24 cellular contexts compared by ENCODE assay signal in the genomic region with DNA sequence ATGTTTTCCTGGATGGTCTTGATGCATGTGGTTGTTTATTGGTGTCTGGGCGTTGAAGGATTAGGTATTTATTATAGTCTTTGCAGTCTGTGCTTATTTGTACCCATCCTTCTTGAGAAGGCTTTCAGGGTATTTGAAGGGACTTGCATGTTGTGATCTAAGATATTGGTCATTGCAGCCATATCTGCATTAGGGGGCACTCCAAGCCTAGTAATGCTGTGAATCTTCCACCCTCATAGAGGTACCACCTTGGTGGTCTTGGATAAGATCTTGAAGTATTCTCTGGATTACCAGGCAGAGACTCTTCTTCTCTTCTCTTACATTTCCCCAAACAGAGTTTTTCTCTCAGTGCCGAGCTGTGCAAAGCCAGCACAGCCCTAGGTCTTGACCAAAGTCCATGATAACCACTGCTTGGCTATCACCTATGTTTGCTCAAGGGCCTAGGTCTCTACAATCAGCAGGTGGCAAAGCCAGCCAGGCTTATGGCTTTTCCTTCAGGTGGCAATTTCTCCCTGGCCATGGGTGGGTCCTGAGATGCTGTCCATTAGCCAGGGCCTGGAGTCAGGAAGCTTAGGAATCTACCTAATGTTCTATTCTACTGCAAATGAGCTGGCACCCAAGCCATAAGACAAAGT. TPM values are rescaled to one million over a fixed set of nuclear protein-coding genes. Genes with fewer than 3 reads are reported as not detected.
A peak's percentile ranks its signal among the peaks of the same experiment; 100 is the strongest.
DNase-seq lines count a peak whose midpoint lies in the region; ATAC-seq and TF ChIP-seq lines count a peak whose summit lies in the region.
"Had no signal": no experiment of that assay in that cellular context is flagged by ENCODE, and none has a peak within 500 bp of the region (broad histone marks: within the 10 kb centered on the region; RNA-seq: fewer than 3 reads in every experiment).

No MANE protein-coding gene starts in this region.

- DNase-seq in ELR (ENCODE audit: low read depth) (peak; percentile 10), GM23338 (ENCODE audit: low spot score) (peak; percentile 28), brain microvascular endothelial cell (no peak), mucosa of descending colon (peak in 1 of 3 donors; percentile 5), foreskin fibroblast (no peak), NCI-H146 treated with DMSO at 0.1 percent for 48 hours (lab: John Stamatoyannopoulos, UW; ENCODE audit: unreplicated experiment) (no peak), hepatic stellate cell (ENCODE audit: low spot score) (no peak)
- DNase-seq: activated CD4-positive, CD25-positive, alpha-beta regulatory T cell treated with anti-CD3 and anti-CD28 coated beads, Interleukin-2, amount 50 U/mL, for 72 hours; activated CD8-positive, alpha-beta T cell treated with anti-CD3 and anti-CD28 coated beads for 36 hours; activated naive CD4-positive, alpha-beta T cell; amygdala; heart right ventricle; lower lobe of right lung; NCI-H187 treated with DMSO at 0.1 percent for 48 hours; NCI-H2227 treated with DMSO at 0.1 percent for 48 hours; PC-3; SHP77 treated with DMSO at 0.1 percent for 48 hours; T-cell had no signal

- peaks cover 4% of the 10 kb centered on the region for H3K27me3 Mint-ChIP-seq in GM23338 (ENCODE audit: insufficient read depth, low read depth, poor library complexity)
- H3K27me3 Mint-ChIP-seq: dendritic cell treated with granulocyte-macrophage colony-stimulating factor and Interleukin-4, amounts not matched to agents 40 ng/mL and 50 ng/mL, for 4 days had no signal

- H3K4me3 Mint-ChIP-seq in GM23338: no peak overlapping the region
- H3K4me3 Mint-ChIP-seq: activated CD8-positive, alpha-beta T cell treated with anti-CD3 and anti-CD28 coated beads for 36 hours; dendritic cell treated with granulocyte-macrophage colony-stimulating factor and Interleukin-4, amounts not matched to agents 40 ng/mL and 50 ng/mL, for 4 days; T-cell had no signal

- intact Hi-C loops in mucosa of descending colon (cut with DNase I, micrococcal nuclease): no loop called here

- no peaks in the 10 kb centered on the region for H3K4me1 Mint-ChIP-seq in GM23338
- H3K4me1 Mint-ChIP-seq: T-cell had no signal

- no peaks in the 10 kb centered on the region for H3K9me3 Mint-ChIP-seq in GM23338
- H3K9me3 Mint-ChIP-seq: activated CD8-positive, alpha-beta T cell treated with anti-CD3 and anti-CD28 coated beads for 36 hours; dendritic cell treated with granulocyte-macrophage colony-stimulating factor and Interleukin-4, amounts not matched to agents 40 ng/mL and 50 ng/mL, for 4 days had no signal

- no peaks in the 10 kb centered on the region for H3F3A ChIP-seq in GM23338 (replicated peaks; ENCODE audit: low read depth)

- in situ Hi-C loops in brain microvascular endothelial cell (cut with HindIII; ENCODE audit: low pct_ligation_motif_present, low sequenced_read_pairs): no loop called here

- H4K20me1 ChIP-seq in GM23338 (replicated peaks; ENCODE audit: insufficient read depth): no peaks in the 10 kb centered on the region

- TF ChIP-seq CTCF in GM23338 (conservative IDR thresholded peaks at IDR 0.05; ENCODE audit: low read depth in 2 of 2): peak; percentile 44 to 67
- TF ChIP-seq CTCF in brain microvascular endothelial cell (IDR thresholded peaks at IDR 0.05; ENCODE audit: low read depth, low read length, missing control alignments): peak; percentile 29
- no peak for TF ChIP-seq CTCF in mucosa of descending colon (IDR thresholded peaks at IDR 0.05)
- TF ChIP-seq CTCF in foreskin fibroblast (IDR thresholded peaks at IDR 0.05; ENCODE audit: low read depth, low read length): no peak

- H3K4me2 ChIP-seq in GM23338: no peak overlapping the region

- H3K9me2 ChIP-seq in GM23338 (ENCODE audit: insufficient read depth): no peaks in the 10 kb centered on the region

- H3K36me3 ChIP-seq in GM23338 (ENCODE audit: insufficient read depth) (no peaks in the 10 kb centered on the region), brain microvascular endothelial cell (replicated peaks) (no peaks in the 10 kb centered on the region), mucosa of descending colon (ENCODE audit: low read depth) (no peaks in the 10 kb centered on the region)
- H3K36me3 ChIP-seq: cardiac muscle cell, heart right ventricle, lower lobe of right lung, prostate gland had no signal

- H3K4me1 ChIP-seq in GM23338 (ENCODE audit: insufficient read depth): no peaks in the 10 kb centered on the region
- no peaks in the 10 kb centered on the region for H3K4me1 ChIP-seq in mucosa of descending colon (ENCODE audit: low read depth)
- H3K4me1 ChIP-seq: heart right ventricle, lower lobe of right lung, prostate gland had no signal

- no peak overlapping the region for H2AFZ ChIP-seq in GM23338

- no peak overlapping the region for H3K4me3 ChIP-seq in GM23338
- no peak overlapping the region for H3K4me3 ChIP-seq in brain microvascular endothelial cell (ENCODE audit: low read depth, low read length)
- H3K4me3 ChIP-seq in mucosa of descending colon: no peak overlapping the region
- H3K4me3 ChIP-seq in foreskin fibroblast (ENCODE audit: low read depth in 1 of 2, low read length in 2 of 2): no peak overlapping the region
- H3K4me3 ChIP-seq: cardiac muscle cell, heart right ventricle, lower lobe of right lung, prostate gland had no signal

- ATAC-seq in GM23338 (no peak; the same call in 2 of the 3 replicates), mucosa of descending colon (peak; percentile 64), HG03159 (IDR thresholded peaks at IDR 0.05; ENCODE audit: unreplicated experiment) (no peak)
- ATAC-seq: activated CD8-positive, alpha-beta T cell treated with anti-CD3 and anti-CD28 coated beads for 36 hours; lower lobe of right lung; PC-3; T-cell had no signal

- H3K79me2 ChIP-seq in GM23338 (replicated peaks; ENCODE audit: insufficient read depth): no peaks in the 10 kb centered on the region

- H3K27me3 ChIP-seq in GM23338 (ENCODE audit: insufficient read depth) (no peaks in the 10 kb centered on the region), brain microvascular endothelial cell (replicated peaks) (no peaks in the 10 kb centered on the region)
- H3K27me3 ChIP-seq: cardiac muscle cell, heart right ventricle had no signal

- no peaks in the 10 kb centered on the region for H3K36me3 Mint-ChIP-seq in GM23338 (ENCODE audit: low read depth)
- H3K36me3 Mint-ChIP-seq: T-cell had no signal

- H3K27ac ChIP-seq in GM23338 (ENCODE audit: low read depth) (no peak overlapping the region), brain microvascular endothelial cell (no peak overlapping the region)
- H3K27ac ChIP-seq: C4-2B, cardiac muscle cell, heart right ventricle, lower lobe of right lung, prostate gland had no signal

- no peaks in the 10 kb centered on the region for H3K9me3 ChIP-seq in mucosa of descending colon
- H3K9me3 ChIP-seq: lower lobe of right lung, prostate gland had no signal

- no peak overlapping the region for H3K27ac Mint-ChIP-seq in GM23338
- H3K27ac Mint-ChIP-seq: activated CD8-positive, alpha-beta T cell treated with anti-CD3 and anti-CD28 coated beads for 36 hours; dendritic cell treated with granulocyte-macrophage colony-stimulating factor and Interleukin-4, amounts not matched to agents 40 ng/mL and 50 ng/mL, for 4 days; T-cell had no signal

TF ChIP-seq in GM23338, 12 proteins besides CTCF, POLR2A, EP300 and RAD21 (continues in another document):
- TF ChIP-seq, protein P1, sequence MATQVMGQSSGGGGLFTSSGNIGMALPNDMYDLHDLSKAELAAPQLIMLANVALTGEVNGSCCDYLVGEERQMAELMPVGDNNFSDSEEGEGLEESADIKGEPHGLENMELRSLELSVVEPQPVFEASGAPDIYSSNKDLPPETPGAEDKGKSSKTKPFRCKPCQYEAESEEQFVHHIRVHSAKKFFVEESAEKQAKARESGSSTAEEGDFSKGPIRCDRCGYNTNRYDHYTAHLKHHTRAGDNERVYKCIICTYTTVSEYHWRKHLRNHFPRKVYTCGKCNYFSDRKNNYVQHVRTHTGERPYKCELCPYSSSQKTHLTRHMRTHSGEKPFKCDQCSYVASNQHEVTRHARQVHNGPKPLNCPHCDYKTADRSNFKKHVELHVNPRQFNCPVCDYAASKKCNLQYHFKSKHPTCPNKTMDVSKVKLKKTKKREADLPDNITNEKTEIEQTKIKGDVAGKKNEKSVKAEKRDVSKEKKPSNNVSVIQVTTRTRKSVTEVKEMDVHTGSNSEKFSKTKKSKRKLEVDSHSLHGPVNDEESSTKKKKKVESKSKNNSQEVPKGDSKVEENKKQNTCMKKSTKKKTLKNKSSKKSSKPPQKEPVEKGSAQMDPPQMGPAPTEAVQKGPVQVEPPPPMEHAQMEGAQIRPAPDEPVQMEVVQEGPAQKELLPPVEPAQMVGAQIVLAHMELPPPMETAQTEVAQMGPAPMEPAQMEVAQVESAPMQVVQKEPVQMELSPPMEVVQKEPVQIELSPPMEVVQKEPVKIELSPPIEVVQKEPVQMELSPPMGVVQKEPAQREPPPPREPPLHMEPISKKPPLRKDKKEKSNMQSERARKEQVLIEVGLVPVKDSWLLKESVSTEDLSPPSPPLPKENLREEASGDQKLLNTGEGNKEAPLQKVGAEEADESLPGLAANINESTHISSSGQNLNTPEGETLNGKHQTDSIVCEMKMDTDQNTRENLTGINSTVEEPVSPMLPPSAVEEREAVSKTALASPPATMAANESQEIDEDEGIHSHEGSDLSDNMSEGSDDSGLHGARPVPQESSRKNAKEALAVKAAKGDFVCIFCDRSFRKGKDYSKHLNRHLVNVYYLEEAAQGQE (IDR thresholded peaks at IDR 0.05; ENCODE audit: unreplicated experiment): no peak
- TF ChIP-seq STAT1 (IDR thresholded peaks at IDR 0.05; ENCODE audit: unreplicated experiment) (no peak), ZNF114 (CRISPR knock-in tag; IDR thresholded peaks at IDR 0.05) (no peak), JUNB (IDR thresholded peaks at IDR 0.05; ENCODE audit: unreplicated experiment) (no peak), EZH2phosphoT487 (IDR thresholded peaks at IDR 0.05; ENCODE audit: unreplicated experiment) (no peak)

RNA-seq across cellular contexts. Expression of a gene that starts 15.4 kb away (rescaled TPM):
- 3.5 and 5.7 TPM in 2 replicates for total RNA-seq in GM23338 (2014; rRNA removed; shearing (Covaris generic))
- polyA plus RNA-seq in GM23338 (2016; fragmentation: Nextera tagmentation; extraction: Ambion mirVana): 14.6 and 18.8 TPM in 2 replicates
- under 1 TPM in 1 of 3 donors, not detected in 2; 0.75 TPM for total RNA-seq in mucosa of descending colon
- total RNA-seq: activated CD8-positive, alpha-beta T cell treated with anti-CD3 and anti-CD28 coated beads for 36 hours; endothelial cell of umbilical vein; T-cell had no signal

Comparison
In these comparisons a context has a peak if more than half of its experiments do, and no peak if none do; other contexts are left out.
1. DNase-seq: peak in ELR (single experiment) and GM23338 (single experiment); none in brain microvascular endothelial cell (single experiment), foreskin fibroblast (0 of 2), NCI-H146 treated with DMSO at 0.1 percent for 48 hours (single experiment) and hepatic stellate cell (single experiment).
2. CTCF ChIP-seq: peak in GM23338 (2 of 2) and brain microvascular endothelial cell (single experiment); none in mucosa of descending colon (single experiment) and foreskin fibroblast (single experiment).